12 cellular contexts compared by ENCODE assay signal in genomic region chr11:128499613-128500213, GRCh38.
A peak's percentile ranks its signal among the peaks of the same experiment; 100 is the strongest.
DNase-seq lines count a peak whose midpoint lies in the region; TF ChIP-seq lines count a peak whose summit lies in the region.
"Had no signal": no experiment of that assay in that cellular context is flagged by ENCODE, and none has a peak within 500 bp of the region (broad histone marks: within the 10 kb centered on the region; RNA-seq: fewer than 3 reads in every experiment).

No MANE protein-coding gene starts in this region.

- no peak for TF ChIP-seq CTCF in tibial nerve (IDR thresholded peaks at IDR 0.05)

- H3K4me2 ChIP-seq in mesenchymal stem cell (ENCODE audit: low read length, poor library complexity, severe bottlenecking): no peak overlapping the region

- no peaks in the 10 kb centered on the region for H3K27me3 Mint-ChIP-seq in activated naive CD4-positive, alpha-beta T cell treated with anti-CD3 and anti-CD28 coated beads, Interleukin-2, amount 10 ng/mL, durations not matched to agents 7 days and 5 days
- H3K27me3 Mint-ChIP-seq in activated naive CD8-positive, alpha-beta T cell: no peaks in the 10 kb centered on the region

- peak overlapping the region in 1 of 2 experiments; percentile 45 for H2BK12ac ChIP-seq in mesenchymal stem cell (ENCODE audit: low read length in 2 of 2)

- H3K27me3 ChIP-seq in mesenchymal stem cell (ENCODE audit: control insufficient read depth in 1 of 2, insufficient read depth in 1 of 2, low read length in 2 of 2) (no peaks in the 10 kb centered on the region), tibial nerve (no peaks in the 10 kb centered on the region)

- no peak for TF ChIP-seq POLR2A in tibial nerve (IDR thresholded peaks at IDR 0.05)

- H4K8ac ChIP-seq in mesenchymal stem cell (ENCODE audit: low read length): peak overlapping the region; percentile 1

- CTCF ChIA-PET in activated naive CD4-positive, alpha-beta T cell treated with anti-CD3 and anti-CD28 coated beads, Interleukin-2, amount 10 ng/mL, durations not matched to agents 7 days and 5 days (lab: Charles Lee): interaction anchor here (0.8 to 3.5 kb wide), 6 partner anchors 10 to 130 kb away, joined by 3 to 16 read pairs (median 6); no protein-coding TSS in a partner anchor

- no peak overlapping the region for H2BK5ac ChIP-seq in mesenchymal stem cell (ENCODE audit: low read depth, low read length, poor library complexity, severe bottlenecking)

- no peak overlapping the region for H3K23ac ChIP-seq in mesenchymal stem cell (ENCODE audit: low read length in 2 of 2)

- TF ChIP-seq EP300 in tibial nerve (IDR thresholded peaks at IDR 0.05): no peak

- H3K4me3 Mint-ChIP-seq in activated naive CD4-positive, alpha-beta T cell treated with anti-CD3 and anti-CD28 coated beads, Interleukin-2, amount 10 ng/mL, durations not matched to agents 7 days and 5 days: peak overlapping the region; percentile 70
- peak overlapping the region; percentile 91 for H3K4me3 Mint-ChIP-seq in activated naive CD8-positive, alpha-beta T cell

- H3K9ac ChIP-seq in mesenchymal stem cell (ENCODE audit: low read length): peak overlapping the region; percentile 67

- H3K4me1 Mint-ChIP-seq in activated naive CD4-positive, alpha-beta T cell treated with anti-CD3 and anti-CD28 coated beads, Interleukin-2, amount 10 ng/mL, durations not matched to agents 7 days and 5 days: peaks cover 97% of the 10 kb centered on the region
- H3K4me1 Mint-ChIP-seq in activated naive CD8-positive, alpha-beta T cell (ENCODE audit: low read depth): peaks cover 96% of the 10 kb centered on the region

- H3K14ac ChIP-seq in mesenchymal stem cell (ENCODE audit: low read length in 2 of 2): no peak overlapping the region

- peak overlapping the region; percentile 91 for H3K27ac Mint-ChIP-seq in activated naive CD4-positive, alpha-beta T cell treated with anti-CD3 and anti-CD28 coated beads, Interleukin-2, amount 10 ng/mL, durations not matched to agents 7 days and 5 days
- peak overlapping the region; percentile 99 for H3K27ac Mint-ChIP-seq in activated naive CD8-positive, alpha-beta T cell

- H4K91ac ChIP-seq in mesenchymal stem cell (ENCODE audit: low read length): peak overlapping the region; percentile 77

- H2AFZ ChIP-seq in mesenchymal stem cell (ENCODE audit: low read depth, low read length): no peak overlapping the region

- no peaks in the 10 kb centered on the region for H3K9me3 ChIP-seq in mesenchymal stem cell (ENCODE audit: control insufficient read depth, low read length)
- no peaks in the 10 kb centered on the region for H3K9me3 ChIP-seq in tibial nerve

- peak overlapping the region; percentile 31 for H2AK5ac ChIP-seq in mesenchymal stem cell (ENCODE audit: low read length, severe bottlenecking)

- peak overlapping the region; percentile 67 to 93 for H3K18ac ChIP-seq in mesenchymal stem cell (ENCODE audit: low read depth in 1 of 2, low read length in 2 of 2)

- H3K4ac ChIP-seq in mesenchymal stem cell (ENCODE audit: low read depth in 1 of 2, low read length in 2 of 2): peak overlapping the region; percentile 48 to 65

- no peaks in the 10 kb centered on the region for H3K79me1 ChIP-seq in mesenchymal stem cell (replicated peaks; ENCODE audit: low read length, poor library complexity, severe bottlenecking)

- H3K4me3 ChIP-seq in mesenchymal stem cell (ENCODE audit: insufficient read depth in 1 of 2, low read depth in 1 of 2, low read length in 2 of 2): peak overlapping the region in 1 of 2 experiments; percentile 7
- H3K4me3 ChIP-seq in tibial nerve: no peak overlapping the region
- H3K4me3 ChIP-seq: GM12878 had no signal

- no peaks in the 10 kb centered on the region for H3K9me3 Mint-ChIP-seq in activated naive CD4-positive, alpha-beta T cell treated with anti-CD3 and anti-CD28 coated beads, Interleukin-2, amount 10 ng/mL, durations not matched to agents 7 days and 5 days
- no peaks in the 10 kb centered on the region for H3K9me3 Mint-ChIP-seq in activated naive CD8-positive, alpha-beta T cell (ENCODE audit: low read depth)

- H3K36me3 Mint-ChIP-seq in activated naive CD4-positive, alpha-beta T cell treated with anti-CD3 and anti-CD28 coated beads, Interleukin-2, amount 10 ng/mL, durations not matched to agents 7 days and 5 days: peaks cover 88% of the 10 kb centered on the region
- H3K36me3 Mint-ChIP-seq in activated naive CD8-positive, alpha-beta T cell: peaks cover 18% of the 10 kb centered on the region

- peaks cover under 1 to 2% of the 10 kb centered on the region in 2 experiments for H3K36me3 ChIP-seq in mesenchymal stem cell (ENCODE audit: control insufficient read depth in 1 of 2, insufficient read depth in 2 of 2, low read depth in 1 of 2, low read length in 2 of 2)
- no peaks in the 10 kb centered on the region for H3K36me3 ChIP-seq in tibial nerve

- H2BK15ac ChIP-seq in mesenchymal stem cell (ENCODE audit: low read depth, poor library complexity, severe bottlenecking): peak overlapping the region; percentile 73

- H3K4me1 ChIP-seq in mesenchymal stem cell (ENCODE audit: control insufficient read depth, insufficient read depth, low read depth, low read length) (peaks cover 26% of the 10 kb centered on the region), tibial nerve (peaks cover 0 to 98% (median 79%) of the 10 kb centered on the region in 4 donors)

- H2BK120ac ChIP-seq in mesenchymal stem cell (ENCODE audit: low read depth, low read length): peak overlapping the region; percentile 21

- no peak for DNase-seq in activated naive CD4-positive, alpha-beta T cell treated with anti-CD3 and anti-CD28 coated beads, Interleukin-2, amount 10 ng/mL, durations not matched to agents 7 days and 5 days
- no peak for DNase-seq in activated naive CD4-positive, alpha-beta T cell treated with anti-CD3 and anti-CD28 coated beads, Interleukin-2, amount 50 U/mL, for 16 hours
- no peak for DNase-seq in mesenchymal stem cell
- DNase-seq in tibial nerve (ENCODE audit: low spot score in 2 of 2): no peak
- no peak for DNase-seq in SHP77 (lab: John Stamatoyannopoulos, UW)
- DNase-seq in GM19238 (ENCODE audit: insufficient read length, low spot score): no peak
- no peak for DNase-seq in NCI-H1105 (lab: John Stamatoyannopoulos, UW)
- DNase-seq: AML-193, MM.1S, OCI-M1 had no signal

- H3K27ac ChIP-seq in mesenchymal stem cell (ENCODE audit: low read length, poor library complexity, severe bottlenecking): peak overlapping the region; percentile 18
- H3K27ac ChIP-seq in tibial nerve: peak overlapping the region in 3 of 4 donors; percentile 47 to 71 (median 63)

- 85% methylated on average over 13 of the region's 13 CpGs for WGBS in mesenchymal stem cell
- WGBS in tibial nerve, 2 donors: 25 to 27% methylated on average over 13 of the region's 13 CpGs
